10 cellular contexts compared by ENCODE assay signal in genomic region chr10:104333728-104334373, GRCh38. TPM values are rescaled to one million over a fixed set of nuclear protein-coding genes. Genes with fewer than 3 reads are reported as not detected.
DNase-seq lines count a peak whose midpoint lies in the region; ATAC-seq and TF ChIP-seq lines count a peak whose summit lies in the region.
"Had no signal": no experiment of that assay in that cellular context is flagged by ENCODE, and none has a peak within 500 bp of the region (broad histone marks: within the 10 kb centered on the region; RNA-seq: fewer than 3 reads in every experiment).

No MANE protein-coding gene starts in this region.

- H3K27ac ChIP-seq in H9 (ENCODE audit: insufficient read length, low read depth, low read length) (no peak overlapping the region), gastroesophageal sphincter (peak overlapping the region in 3 of 4 donors; percentile 98 to 100 (median 99)), skeletal muscle tissue (ENCODE audit: low read depth, low read length) (peak overlapping the region; percentile 17)

- no peak overlapping the region for H4K5ac ChIP-seq in H9 (ENCODE audit: insufficient read length, low read depth, low read length)

- no CpG with 5 or more reads among the region's 15 CpGs for WGBS in H9 (ENCODE audit: extremely low coverage, insufficient read length, low lambda C conversion rate)
- WGBS in gastroesophageal sphincter (ENCODE audit: low coverage in 1 of 2), 2 donors = 50% methylated on average over 1 of the region's 15 CpGs; no CpG with 5 or more reads in 1 of the 2 donors

- no peak overlapping the region for H3T11ph ChIP-seq in H9 (ENCODE audit: low read length)

- H3K4me1 ChIP-seq in H9 (ENCODE audit: insufficient read depth, low read length) (peaks cover 37% of the 10 kb centered on the region; the same call in 1 of the 2 replicates), gastroesophageal sphincter (peaks cover 31 to 84% (median 69%) of the 10 kb centered on the region in 3 donors), skeletal muscle tissue (ENCODE audit: control insufficient read depth in 3 of 3, insufficient read depth in 3 of 3, low read length in 3 of 3) (peaks cover 59 to 80% (median 77%) of the 10 kb centered on the region in 3 donors)

- POLR2A ChIA-PET in activated CD4-positive, alpha-beta memory T cell treated with anti-CD3 and anti-CD28 coated beads for 36 hours (lab: Charles Lee) = no interaction called here

- peaks cover 33% of the 10 kb centered on the region; the same call in 1 of the 2 replicates for H3K79me2 ChIP-seq in H9 (ENCODE audit: insufficient read depth, low read length)

- H3K9ac ChIP-seq in H9 (ENCODE audit: extremely low read depth, insufficient read length, low read length) (no peak overlapping the region), skeletal muscle tissue (ENCODE audit: low read depth in 1 of 3, low read length in 3 of 3) (peak overlapping the region in 1 of 3 donors; percentile 18)

- peaks cover 3% of the 10 kb centered on the region for H4K20me1 ChIP-seq in H9 (ENCODE audit: control insufficient read depth, insufficient read depth, insufficient read length)

- no peak overlapping the region for H3K4me2 ChIP-seq in H9 (ENCODE audit: insufficient read depth, insufficient read length, low read length)

- TF ChIP-seq CTCF in H9 (conservative IDR thresholded peaks at IDR 0.05) = no peak
- TF ChIP-seq CTCF in gastroesophageal sphincter (IDR thresholded peaks at IDR 0.05) = no peak

- H3K79me1 ChIP-seq in H9 (ENCODE audit: insufficient read depth, low read depth, low read length, poor library complexity, severe bottlenecking) = no peaks in the 10 kb centered on the region

- no peak for TF ChIP-seq POLR2A in gastroesophageal sphincter (IDR thresholded peaks at IDR 0.05)

- H3K27me3 Mint-ChIP-seq in H9 (ENCODE audit: low read depth) = no peaks in the 10 kb centered on the region; the same call in 1 of the 2 replicates
- no peaks in the 10 kb centered on the region for H3K27me3 Mint-ChIP-seq in activated CD4-positive, alpha-beta memory T cell treated with anti-CD3 and anti-CD28 coated beads for 36 hours
- H3K27me3 Mint-ChIP-seq: naive B cell had no signal

- H3K36me3 Mint-ChIP-seq in H9 (ENCODE audit: insufficient read depth in 1 of 3, low read depth in 3 of 3) = peaks cover 2 to 5% (median 3%) of the 10 kb centered on the region in 3 experiments; a peak in 3 of 7 replicates
- H3K36me3 Mint-ChIP-seq in activated CD4-positive, alpha-beta memory T cell treated with anti-CD3 and anti-CD28 coated beads for 36 hours = peaks cover 10% of the 10 kb centered on the region
- H3K36me3 Mint-ChIP-seq: naive B cell had no signal

- H3K27ac Mint-ChIP-seq in H9 = peak overlapping the region; percentile 72 to 91 (median 88); a peak in 5 of 7 replicates
- H3K27ac Mint-ChIP-seq in activated CD4-positive, alpha-beta memory T cell treated with anti-CD3 and anti-CD28 coated beads for 36 hours = peak overlapping the region; percentile 1

- H2BK120ac ChIP-seq in H9 (ENCODE audit: low read depth, low read length, poor library complexity, severe bottlenecking) = no peak overlapping the region

- H3K23me2 ChIP-seq in H9 (ENCODE audit: insufficient read length, low read depth, low read length, poor library complexity, severe bottlenecking) = peaks cover 9% of the 10 kb centered on the region

- H3K27me3 ChIP-seq in H9 (ENCODE audit: insufficient read depth, low read length) (no peaks in the 10 kb centered on the region), gastroesophageal sphincter (no peaks in the 10 kb centered on the region), skeletal muscle tissue (ENCODE audit: control insufficient read depth in 3 of 3, insufficient read depth in 3 of 3, low read length in 3 of 3) (no peaks in the 10 kb centered on the region)
- H3K27me3 ChIP-seq: Peyer's patch had no signal

- H3K4ac ChIP-seq in H9 (ENCODE audit: low read depth, low read length) = no peak overlapping the region

- H2BK20ac ChIP-seq in H9 (ENCODE audit: low read depth, low read length, poor library complexity, severe bottlenecking) = no peak overlapping the region

- H2AFZ ChIP-seq in H9 (ENCODE audit: low read length) = no peak overlapping the region

- no peak overlapping the region for H2BK12ac ChIP-seq in H9 (ENCODE audit: insufficient read length, low read depth, low read length)

- CTCF ChIA-PET in activated CD4-positive, alpha-beta memory T cell treated with anti-CD3 and anti-CD28 coated beads for 36 hours (lab: Charles Lee) = interaction anchor here (1.6 to 6.2 kb wide), 2 partner anchors 17 to 28 kb away, joined by 5 to 82 read pairs; no protein-coding TSS in a partner anchor

- no peak overlapping the region for H3K14ac ChIP-seq in H9 (ENCODE audit: insufficient read depth, low read length)

- no peak overlapping the region for H2BK5ac ChIP-seq in H9 (ENCODE audit: insufficient read length, low read length)

- H2BK15ac ChIP-seq in H9 (ENCODE audit: low read depth, low read length) = no peak overlapping the region

- peak overlapping the region in 1 of 2 experiments; percentile 55; a peak in 1 of 5 replicates for H3K4me3 Mint-ChIP-seq in H9
- no peak overlapping the region for H3K4me3 Mint-ChIP-seq in activated CD4-positive, alpha-beta memory T cell treated with anti-CD3 and anti-CD28 coated beads for 36 hours

- H2AK5ac ChIP-seq in H9 (ENCODE audit: insufficient read length, low read length) = no peak overlapping the region

- H3K9me3 ChIP-seq in H9 (ENCODE audit: control insufficient read depth, low read depth, low read length) = no peaks in the 10 kb centered on the region
- H3K9me3 ChIP-seq in gastroesophageal sphincter = no peaks in the 10 kb centered on the region
- H3K9me3 ChIP-seq in skeletal muscle tissue (ENCODE audit: control insufficient read depth in 3 of 3, low read length in 3 of 3) = no peaks in the 10 kb centered on the region
- H3K9me3 ChIP-seq: Peyer's patch had no signal

- ATAC-seq in gastroesophageal sphincter (no peak), GM21423 (IDR thresholded peaks at IDR 0.05; ENCODE audit: unreplicated experiment) (no peak), GM18498 (IDR thresholded peaks at IDR 0.05; ENCODE audit: unreplicated experiment) (no peak)

- no peak overlapping the region for H3K18ac ChIP-seq in H9 (ENCODE audit: insufficient read length, low read depth, low read length)

- no peak overlapping the region for H3K4me3 ChIP-seq in gastroesophageal sphincter
- H3K4me3 ChIP-seq in skeletal muscle tissue (ENCODE audit: low read length in 3 of 3) = no peak overlapping the region
- H3K4me3 ChIP-seq: Peyer's patch had no signal

- no peak for DNase-seq in H9
- DNase-seq in activated CD4-positive, alpha-beta memory T cell treated with anti-CD3 and anti-CD28 coated beads for 36 hours = no peak
- no peak for DNase-seq in NK-92 (lab: John Stamatoyannopoulos, UW; ENCODE audit: unreplicated experiment)
- DNase-seq in posterior vena cava (ENCODE audit: low spot score) = no peak
- DNase-seq: naive B cell had no signal

- H3K56ac ChIP-seq in H9 (ENCODE audit: insufficient read length, low read depth, low read length) = no peak overlapping the region

- H3K4me1 Mint-ChIP-seq in H9 = peaks cover 73 to 78% of the 10 kb centered on the region in 2 experiments
- peaks cover 75% of the 10 kb centered on the region for H3K4me1 Mint-ChIP-seq in activated CD4-positive, alpha-beta memory T cell treated with anti-CD3 and anti-CD28 coated beads for 36 hours (ENCODE audit: low read depth)

- H3K36me3 ChIP-seq in gastroesophageal sphincter (peaks cover 0 to 8% of the 10 kb centered on the region in 2 donors), skeletal muscle tissue (ENCODE audit: control insufficient read depth in 3 of 3, insufficient read depth in 3 of 3, low read length in 3 of 3) (peaks cover 0 to 2% (median 0%) of the 10 kb centered on the region in 3 donors)
- H3K36me3 ChIP-seq: Peyer's patch had no signal

- no peak overlapping the region for H4K8ac ChIP-seq in H9 (replicated peaks; ENCODE audit: insufficient read length, low read depth, low read length)

- TF ChIP-seq EP300 in gastroesophageal sphincter (IDR thresholded peaks at IDR 0.05) = no peak

- no peak overlapping the region for H3K23ac ChIP-seq in H9 (ENCODE audit: insufficient read length, low read depth, low read length)

- intact Hi-C loops in activated CD4-positive, alpha-beta memory T cell treated with anti-CD3 and anti-CD28 coated beads for 36 hours (cut with micrococcal nuclease) = no loop called here
- intact Hi-C loops in posterior vena cava (cut with DNase I) = no loop called here

- no peak overlapping the region for H4K91ac ChIP-seq in H9 (ENCODE audit: insufficient read length, low read depth, low read length)

- H3K9me3 Mint-ChIP-seq in H9 = no peaks in the 10 kb centered on the region
- no peaks in the 10 kb centered on the region for H3K9me3 Mint-ChIP-seq in activated CD4-positive, alpha-beta memory T cell treated with anti-CD3 and anti-CD28 coated beads for 36 hours
- H3K9me3 Mint-ChIP-seq: naive B cell had no signal

RNA-seq across cellular contexts. Expression of gene ITPRIP, which starts 4.4 kb away (rescaled TPM):
- total RNA-seq in H9 (2021) (22.2 and 22.5 TPM in 2 replicates), gastroesophageal sphincter (10 to 100 TPM; 18.1 to 31.5 (median 22.8) TPM), skeletal muscle tissue (4.2 TPM), posterior vena cava (10 to 100 TPM; 22.4 to 36.8 TPM)
- total RNA-seq in activated CD4-positive, alpha-beta memory T cell treated with anti-CD3 and anti-CD28 coated beads for 36 hours = 10 to 100 TPM; 15.6 to 16.6 TPM

RNA-seq across cellular contexts. Expression of gene CFAP58, which starts 19.8 kb away (rescaled TPM):
- total RNA-seq in H9 (2021) = 0.63 and 0.88 TPM in 2 replicates
- under 1 TPM; 0.31 to 0.88 TPM for total RNA-seq in activated CD4-positive, alpha-beta memory T cell treated with anti-CD3 and anti-CD28 coated beads for 36 hours
- total RNA-seq in gastroesophageal sphincter = 1 to 10 TPM in 3 of 4 donors, under 1 TPM in 1; 0.27 to 1.6 (median 1.3) TPM
- under 0.01 TPM for total RNA-seq in skeletal muscle tissue
- total RNA-seq in posterior vena cava = under 1 TPM; 0.46 to 0.86 TPM
